ENCODE assay signal across 8 cellular contexts in the genomic region with DNA sequence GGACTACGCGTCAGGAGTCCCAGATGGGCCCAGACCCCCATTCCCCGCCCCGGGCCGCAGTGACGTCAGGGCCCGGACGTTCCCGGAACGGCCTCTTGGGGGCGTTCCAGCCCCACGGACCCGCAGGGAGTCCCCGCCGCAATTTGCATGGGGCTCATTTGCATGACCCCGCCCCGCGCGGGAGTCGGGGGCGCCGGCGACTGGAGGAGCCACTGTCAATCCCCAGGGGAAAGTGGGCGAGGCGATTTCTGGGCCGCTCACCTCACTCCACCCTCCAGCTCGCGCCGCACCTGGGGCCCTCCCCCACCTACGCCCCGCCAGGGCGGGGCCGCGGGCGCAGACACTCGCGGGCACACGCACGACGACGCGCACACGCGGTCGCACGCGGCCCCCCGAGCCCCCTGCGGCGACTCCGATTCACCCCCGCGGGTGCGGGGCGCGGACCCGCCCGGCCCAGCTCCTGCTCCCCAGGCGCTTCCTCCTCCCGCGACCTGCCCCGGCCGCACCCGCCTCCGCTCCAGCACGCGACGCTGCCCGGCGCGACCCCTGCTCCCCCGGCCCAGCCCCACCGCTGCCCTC. TPM values are rescaled to one million over a fixed set of nuclear protein-coding genes. Genes with fewer than 3 reads are reported as not detected.
DNase-seq lines count a peak whose midpoint lies in the region; ATAC-seq and TF ChIP-seq lines count a peak whose summit lies in the region.

No MANE protein-coding gene starts in this region.

- H3K27me3 ChIP-seq in right cardiac atrium (ENCODE audit: control insufficient read depth, insufficient read depth) = no peaks in the 10 kb centered on the region

- ATAC-seq in GM21576 (IDR thresholded peaks at IDR 0.05; ENCODE audit: unreplicated experiment) = peak; percentile 76
- ATAC-seq in SK-N-SH treated with all-trans-retinoic acid at 6 μM for 48 hours = peak; percentile 87
- peak; percentile 76 to 79 for ATAC-seq in right cardiac atrium

- H3K9me3 ChIP-seq in right cardiac atrium (ENCODE audit: control insufficient read depth, low read length) = no peaks in the 10 kb centered on the region

- H3K27ac ChIP-seq in right cardiac atrium (ENCODE audit: low read length) = no peak overlapping the region

- H3K4me1 ChIP-seq in right cardiac atrium (ENCODE audit: control insufficient read depth, insufficient read depth, low read length) = no peaks in the 10 kb centered on the region

- DNase-seq in DMS79 (lab: John Stamatoyannopoulos, UW) = peak; percentile 89
- peak; percentile 54 to 66 for DNase-seq in Kasumi-1 (lab: John Stamatoyannopoulos, UW)
- DNase-seq in activated naive CD8-positive, alpha-beta T cell treated with anti-CD3 and anti-CD28 coated beads, Interleukin-2, amount 50 U/mL, for 16 hours (ENCODE audit: low read depth, low spot score) = peak; percentile 93
- peak; percentile 78 to 91 (median 89) for DNase-seq in right cardiac atrium
- peak; percentile 48 for DNase-seq in renal cortical epithelial cell (ENCODE audit: low read depth)
- no peak for DNase-seq in GOT3 (lab: John Stamatoyannopoulos, UW)

- WGBS in right cardiac atrium = 9% methylated on average over 73 of the region's 73 CpGs

- intact Hi-C loops in right cardiac atrium (cut with DNase I) = no loop called here

- peak overlapping the region; percentile 46 for H3K4me3 ChIP-seq in right cardiac atrium (ENCODE audit: low read length)

TF ChIP-seq in SK-N-SH treated with all-trans-retinoic acid at 6 μM for 48 hours, 23 proteins besides CTCF, POLR2A, EP300 and RAD21:
- no peak for TF ChIP-seq RARB (CRISPR knock-in tag; IDR thresholded peaks at IDR 0.05)
- no peak for TF ChIP-seq GLIS3 (CRISPR knock-in tag; IDR thresholded peaks at IDR 0.05)
- no peak for TF ChIP-seq TCF4 (CRISPR knock-in tag; IDR thresholded peaks at IDR 0.05; ENCODE audit: borderline replicate concordance)
- TF ChIP-seq ARNTL (CRISPR knock-in tag; IDR thresholded peaks at IDR 0.05; ENCODE audit: borderline replicate concordance, low read depth) = no peak
- TF ChIP-seq PPARA (CRISPR knock-in tag; IDR thresholded peaks at IDR 0.05; ENCODE audit: borderline replicate concordance) = no peak
- TF ChIP-seq, protein P1, sequence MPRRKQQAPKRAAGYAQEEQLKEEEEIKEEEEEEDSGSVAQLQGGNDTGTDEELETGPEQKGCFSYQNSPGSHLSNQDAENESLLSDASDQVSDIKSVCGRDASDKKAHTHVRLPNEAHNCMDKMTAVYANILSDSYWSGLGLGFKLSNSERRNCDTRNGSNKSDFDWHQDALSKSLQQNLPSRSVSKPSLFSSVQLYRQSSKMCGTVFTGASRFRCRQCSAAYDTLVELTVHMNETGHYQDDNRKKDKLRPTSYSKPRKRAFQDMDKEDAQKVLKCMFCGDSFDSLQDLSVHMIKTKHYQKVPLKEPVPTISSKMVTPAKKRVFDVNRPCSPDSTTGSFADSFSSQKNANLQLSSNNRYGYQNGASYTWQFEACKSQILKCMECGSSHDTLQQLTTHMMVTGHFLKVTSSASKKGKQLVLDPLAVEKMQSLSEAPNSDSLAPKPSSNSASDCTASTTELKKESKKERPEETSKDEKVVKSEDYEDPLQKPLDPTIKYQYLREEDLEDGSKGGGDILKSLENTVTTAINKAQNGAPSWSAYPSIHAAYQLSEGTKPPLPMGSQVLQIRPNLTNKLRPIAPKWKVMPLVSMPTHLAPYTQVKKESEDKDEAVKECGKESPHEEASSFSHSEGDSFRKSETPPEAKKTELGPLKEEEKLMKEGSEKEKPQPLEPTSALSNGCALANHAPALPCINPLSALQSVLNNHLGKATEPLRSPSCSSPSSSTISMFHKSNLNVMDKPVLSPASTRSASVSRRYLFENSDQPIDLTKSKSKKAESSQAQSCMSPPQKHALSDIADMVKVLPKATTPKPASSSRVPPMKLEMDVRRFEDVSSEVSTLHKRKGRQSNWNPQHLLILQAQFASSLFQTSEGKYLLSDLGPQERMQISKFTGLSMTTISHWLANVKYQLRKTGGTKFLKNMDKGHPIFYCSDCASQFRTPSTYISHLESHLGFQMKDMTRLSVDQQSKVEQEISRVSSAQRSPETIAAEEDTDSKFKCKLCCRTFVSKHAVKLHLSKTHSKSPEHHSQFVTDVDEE (CRISPR knock-in tag; IDR thresholded peaks at IDR 0.05) = no peak
- no peak for TF ChIP-seq ZFP30 (CRISPR knock-in tag; IDR thresholded peaks at IDR 0.05)
- TF ChIP-seq ZNF8 (CRISPR knock-in tag; IDR thresholded peaks at IDR 0.05) = no peak
- TF ChIP-seq OSR1 (CRISPR knock-in tag; IDR thresholded peaks at IDR 0.05) = no peak
TF ChIP-seq in SK-N-SH treated with all-trans-retinoic acid at 6 μM for 48 hours: peak in this region for 0.

RNA-seq across cellular contexts. Expression of a gene that starts 13.2 kb away (rescaled TPM):
- total RNA-seq in right cardiac atrium = 10 to 100 TPM; 17.1 to 26.4 (median 21.4) TPM
- 12.0 TPM for polyA plus RNA-seq in right cardiac atrium
- 353 and 1,083 TPM in 2 replicates for total RNA-seq in renal cortical epithelial cell

RNA-seq across cellular contexts. Expression of a gene that starts 19.8 kb away (rescaled TPM):
- 10 to 100 TPM; 16.1 to 36.4 (median 21.6) TPM for total RNA-seq in right cardiac atrium
- polyA plus RNA-seq in right cardiac atrium = 65.5 TPM
- total RNA-seq in renal cortical epithelial cell = 15.7 and 196 TPM in 2 replicates

RNA-seq across cellular contexts. Expression of a gene that starts 33.2 kb away (rescaled TPM):
- total RNA-seq in right cardiac atrium (10 to 100 TPM; 37.3 to 62.5 (median 38.6) TPM), renal cortical epithelial cell (12.4 and 78.1 TPM in 2 replicates)
- 25.7 TPM for polyA plus RNA-seq in right cardiac atrium

RNA-seq across cellular contexts. Expression of a gene that starts 41.0 kb away (rescaled TPM):
- total RNA-seq in right cardiac atrium (not detected), renal cortical epithelial cell (1.0 TPM in 1 of 2 replicates, not detected in the other)
- not detected for polyA plus RNA-seq in right cardiac atrium

RNA-seq across cellular contexts. Expression of a gene that starts 51.2 kb away (rescaled TPM):
- 10 to 100 TPM; 44.4 to 78.0 (median 57.4) TPM for total RNA-seq in right cardiac atrium
- 112 TPM for polyA plus RNA-seq in right cardiac atrium
- 0.10 TPM in 1 of 2 replicates, not detected in the other for total RNA-seq in renal cortical epithelial cell

Comparison
In these comparisons a context has a peak if more than half of its experiments do, and no peak if none do; other contexts are left out.
1. RNA of a gene that starts 13.2 kb away (total RNA-seq): 353 to 1,083 TPM in renal cortical epithelial cell; 17.1 to 26.4 TPM in right cardiac atrium; every median in the first group is over 10 times any median in the second.
2. Peak in every context shown above with its lines, with median percentiles within 50 percentile points of each other: ATAC-seq.